29 cellular contexts compared by ENCODE assay signal in genomic region chr2:207777124-207777523, GRCh38.
"Had no signal": no experiment of that assay in that cellular context is flagged by ENCODE, and none has a peak within 500 bp of the region (broad histone marks: within the 10 kb centered on the region; RNA-seq: fewer than 3 reads in every experiment).

No MANE protein-coding gene starts in this region.

- H3K27ac ChIP-seq: dorsolateral prefrontal cortex, gastrocnemius medialis, hepatocyte, ovary, skin epidermis, uterus had no signal

- ATAC-seq: activated CD4-positive, alpha-beta T cell treated with anti-CD3 and anti-CD28 coated beads for 36 hours; activated T-cell treated with anti-CD3 and anti-CD28 coated beads, Interleukin-2, amount 50 U/mL, for 72 hours; gastrocnemius medialis; left ventricle myocardium superior; sciatic nerve; stimulated activated memory B cell treated with anti-CD40 and anti-IgM and Interleukin-4, amounts not matched to agents 10 μg/mL and 1 μg/mL and 100 μg/mL, for 72 hours; stimulated activated naive CD8-positive, alpha-beta T cell treated with anti-CD3 and anti-CD28 coated beads, Interleukin-15, amount 100 ng/mL, for 72 hours had no signal

- H3K4me1 Mint-ChIP-seq: activated CD4-positive, alpha-beta T cell treated with anti-CD3 and anti-CD28 coated beads for 36 hours; central memory CD8-positive, alpha-beta T cell; stimulated activated memory B cell treated with anti-CD40 and anti-IgM and Interleukin-4, amounts not matched to agents 10 μg/mL and 1 μg/mL and 100 μg/mL, for 72 hours; stimulated activated naive CD8-positive, alpha-beta T cell treated with anti-CD3 and anti-CD28 coated beads, Interleukin-15, amount 100 ng/mL, for 72 hours had no signal

- H3K9me3 ChIP-seq: gastrocnemius medialis, ovary, uterus had no signal

- H3K4me3 Mint-ChIP-seq: activated CD4-positive, alpha-beta T cell treated with anti-CD3 and anti-CD28 coated beads for 36 hours; activated naive CD8-positive, alpha-beta T cell; activated T-cell treated with anti-CD3 and anti-CD28 coated beads, Interleukin-2, amount 50 U/mL, for 72 hours; central memory CD8-positive, alpha-beta T cell; nephron progenitor cell; stimulated activated memory B cell treated with anti-CD40 and anti-IgM and Interleukin-4, amounts not matched to agents 10 μg/mL and 1 μg/mL and 100 μg/mL, for 72 hours; stimulated activated naive CD8-positive, alpha-beta T cell treated with anti-CD3 and anti-CD28 coated beads, Interleukin-15, amount 100 ng/mL, for 72 hours; type B pancreatic cell had no signal

- H3K27me3 ChIP-seq: dorsolateral prefrontal cortex, gastrocnemius medialis, hepatocyte, ovary, uterus had no signal

- H3K27me3 Mint-ChIP-seq: activated CD4-positive, alpha-beta T cell treated with anti-CD3 and anti-CD28 coated beads for 36 hours; activated naive CD8-positive, alpha-beta T cell; progenitor cell of endocrine pancreas; stimulated activated memory B cell treated with anti-CD40 and anti-IgM and Interleukin-4, amounts not matched to agents 10 μg/mL and 1 μg/mL and 100 μg/mL, for 72 hours had no signal

- H3K4me3 ChIP-seq: dorsolateral prefrontal cortex, gastrocnemius medialis, hepatocyte, ovary, skin epidermis, uterus had no signal

- H3K4me1 ChIP-seq: gastrocnemius medialis, uterus had no signal

- H3K36me3 Mint-ChIP-seq: activated naive CD8-positive, alpha-beta T cell; stimulated activated memory B cell treated with anti-CD40 and anti-IgM and Interleukin-4, amounts not matched to agents 10 μg/mL and 1 μg/mL and 100 μg/mL, for 72 hours; type B pancreatic cell had no signal

- DNase-seq: activated CD4-positive, alpha-beta T cell treated with anti-CD3 and anti-CD28 coated beads for 36 hours; activated CD4-positive, CD25-positive, alpha-beta regulatory T cell; activated naive CD4-positive, alpha-beta T cell treated with Interleukin-2 at 50 U/mL for 16 hours; activated T-cell treated with anti-CD3 and anti-CD28 coated beads for 4 hours; activated T-cell treated with anti-CD3 and anti-CD28 coated beads, Interleukin-2, amount 50 U/mL, for 72 hours; anterior cingulate cortex; dorsolateral prefrontal cortex; effector memory CD4-positive, alpha-beta T cell; erythroblast; gastrocnemius medialis; glutamatergic neuron; islet precursor cell; left ventricle myocardium superior; mammary epithelial cell; nephron progenitor cell; ovary; stimulated activated CD4-positive, alpha-beta T cell treated with anti-CD3 and anti-CD28 coated beads, Interleukin-12 subunit alpha, Interleukin-12 subunit beta, amount 100 ng/mL, for 4 hours; stimulated activated CD4-positive, alpha-beta T cell treated with anti-CD3 and anti-CD28 coated beads, Interleukin-4, amount 100 ng/mL, for 24 hours; stimulated activated naive CD8-positive, alpha-beta T cell treated with anti-CD3 and anti-CD28 coated beads, Interleukin-15, amount 100 ng/mL, for 72 hours; substantia nigra; uterus had no signal

- H3K9me3 Mint-ChIP-seq: activated T-cell treated with anti-CD3 and anti-CD28 coated beads, Interleukin-2, amount 50 U/mL, for 72 hours; central memory CD8-positive, alpha-beta T cell; stimulated activated memory B cell treated with anti-CD40 and anti-IgM and Interleukin-4, amounts not matched to agents 10 μg/mL and 1 μg/mL and 100 μg/mL, for 72 hours; stimulated activated naive CD8-positive, alpha-beta T cell treated with anti-CD3 and anti-CD28 coated beads, Interleukin-15, amount 100 ng/mL, for 72 hours; type B pancreatic cell had no signal

- H3K36me3 ChIP-seq: gastrocnemius medialis, ovary, uterus had no signal

- H3K27ac Mint-ChIP-seq: activated CD4-positive, alpha-beta T cell treated with anti-CD3 and anti-CD28 coated beads for 36 hours; activated naive CD8-positive, alpha-beta T cell; activated T-cell treated with anti-CD3 and anti-CD28 coated beads, Interleukin-2, amount 50 U/mL, for 72 hours; nephron progenitor cell; progenitor cell of endocrine pancreas; stimulated activated memory B cell treated with anti-CD40 and anti-IgM and Interleukin-4, amounts not matched to agents 10 μg/mL and 1 μg/mL and 100 μg/mL, for 72 hours; stimulated activated naive CD8-positive, alpha-beta T cell treated with anti-CD3 and anti-CD28 coated beads, Interleukin-15, amount 100 ng/mL, for 72 hours; type B pancreatic cell had no signal
